8 cellular contexts compared by ENCODE assay signal in the genomic region with DNA sequence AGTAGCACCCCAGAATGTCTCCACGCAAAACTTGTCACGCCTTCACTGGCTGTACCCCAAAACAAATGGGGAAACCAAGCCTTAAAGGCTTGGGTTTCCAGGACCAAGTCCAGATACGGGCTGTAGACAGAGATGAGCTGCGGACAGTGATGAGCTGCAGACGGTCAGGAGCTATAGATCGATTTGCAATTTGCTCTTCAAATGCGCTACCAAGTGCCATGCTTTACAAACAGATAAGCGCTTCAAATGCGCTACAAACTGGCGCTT. TPM values are rescaled to one million over a fixed set of nuclear protein-coding genes. Genes with fewer than 3 reads are reported as not detected.
DNase-seq lines count a peak whose midpoint lies in the region; ATAC-seq lines count a peak whose summit lies in the region.

No MANE protein-coding gene starts in this region.

- H3K4me1 ChIP-seq in stomach smooth muscle (ENCODE audit: control insufficient read depth, insufficient read depth, low read length) = peaks cover 3% of the 10 kb centered on the region

- H3K4me1 Mint-ChIP-seq in activated T-helper 2 cell treated with anti-CD3 and anti-CD28 coated beads, Interferon-gamma antibody, Interleukin-2, Interleukin-4, amounts not matched to agents 10 μg/mL and 5 μg/mL and 100 μg/mL, durations not matched to agents 14 hours and 24 hours and 36 hours (ENCODE audit: low read depth) = peaks cover 18% of the 10 kb centered on the region

- intact Hi-C loops in activated T-helper 2 cell treated with anti-CD3 and anti-CD28 coated beads, Interferon-gamma antibody, Interleukin-2, Interleukin-4, amounts not matched to agents 10 μg/mL and 5 μg/mL and 100 μg/mL, durations not matched to agents 14 hours and 24 hours and 36 hours (cut with micrococcal nuclease) = loop anchor here (2.0 to 5.0 kb wide), 4 partner anchors 146 to 821 kb away; no protein-coding TSS in a partner anchor

- DNase-seq in NCI-H526 treated with DMSO at 0.1 percent for 48 hours (lab: John Stamatoyannopoulos, UW) = peak; percentile 44
- no peak for DNase-seq in NCI-H526 (lab: John Stamatoyannopoulos, UW)
- no peak for DNase-seq in activated T-helper 2 cell treated with anti-CD3 and anti-CD28 coated beads, Interferon-gamma antibody, Interleukin-2, Interleukin-4, amounts not matched to agents 10 μg/mL and 5 μg/mL and 100 μg/mL, durations not matched to agents 14 hours and 24 hours and 36 hours (ENCODE audit: low spot score)
- peak; percentile 47 for DNase-seq in inferior parietal cortex (ENCODE audit: extremely low spot score)
- DNase-seq in NCI-H1417 treated with DMSO at 0.1 percent for 48 hours (lab: John Stamatoyannopoulos, UW) = no peak

- H3K27ac ChIP-seq in stomach smooth muscle (ENCODE audit: low read length) = no peak overlapping the region

- no peaks in the 10 kb centered on the region for H3K36me3 Mint-ChIP-seq in activated T-helper 2 cell treated with anti-CD3 and anti-CD28 coated beads, Interferon-gamma antibody, Interleukin-2, Interleukin-4, amounts not matched to agents 10 μg/mL and 5 μg/mL and 100 μg/mL, durations not matched to agents 14 hours and 24 hours and 36 hours (ENCODE audit: low read depth)

- ATAC-seq in GM18870 (IDR thresholded peaks at IDR 0.05; ENCODE audit: unreplicated experiment) (no peak), HG03460 (IDR thresholded peaks at IDR 0.05; ENCODE audit: unreplicated experiment) (no peak)

- peak overlapping the region; percentile 70 to 90 for H3K4me3 ChIP-seq in stomach smooth muscle (ENCODE audit: low read length in 2 of 2)

- H3K4me3 Mint-ChIP-seq in activated T-helper 2 cell treated with anti-CD3 and anti-CD28 coated beads, Interferon-gamma antibody, Interleukin-2, Interleukin-4, amounts not matched to agents 10 μg/mL and 5 μg/mL and 100 μg/mL, durations not matched to agents 14 hours and 24 hours and 36 hours (ENCODE audit: low read depth) = peak overlapping the region; percentile 82

- no peak overlapping the region for H3K27ac Mint-ChIP-seq in activated T-helper 2 cell treated with anti-CD3 and anti-CD28 coated beads, Interferon-gamma antibody, Interleukin-2, Interleukin-4, amounts not matched to agents 10 μg/mL and 5 μg/mL and 100 μg/mL, durations not matched to agents 14 hours and 24 hours and 36 hours

- no peaks in the 10 kb centered on the region for H3K36me3 ChIP-seq in stomach smooth muscle (ENCODE audit: control insufficient read depth in 2 of 2, insufficient read depth in 2 of 2, low read length in 2 of 2)

- H3K9ac ChIP-seq in stomach smooth muscle (ENCODE audit: low read length in 2 of 2) = no peak overlapping the region

- no peaks in the 10 kb centered on the region for H3K9me3 ChIP-seq in stomach smooth muscle (ENCODE audit: control insufficient read depth in 2 of 2, low read length in 2 of 2)

- H3K27me3 ChIP-seq in stomach smooth muscle (ENCODE audit: control insufficient read depth in 1 of 2, insufficient read depth in 2 of 2, low read length in 2 of 2) = no peaks in the 10 kb centered on the region

- peaks cover 32% of the 10 kb centered on the region for H3K27me3 Mint-ChIP-seq in activated T-helper 2 cell treated with anti-CD3 and anti-CD28 coated beads, Interferon-gamma antibody, Interleukin-2, Interleukin-4, amounts not matched to agents 10 μg/mL and 5 μg/mL and 100 μg/mL, durations not matched to agents 14 hours and 24 hours and 36 hours (ENCODE audit: low read depth)

- H3K9me3 Mint-ChIP-seq in activated T-helper 2 cell treated with anti-CD3 and anti-CD28 coated beads, Interferon-gamma antibody, Interleukin-2, Interleukin-4, amounts not matched to agents 10 μg/mL and 5 μg/mL and 100 μg/mL, durations not matched to agents 14 hours and 24 hours and 36 hours = no peaks in the 10 kb centered on the region

RNA-seq across cellular contexts. Expression of a gene that starts 0.7 kb away (rescaled TPM):
- total RNA-seq in activated T-helper 2 cell treated with anti-CD3 and anti-CD28 coated beads, Interferon-gamma antibody, Interleukin-2, Interleukin-4, amounts not matched to agents 10 μg/mL and 5 μg/mL and 100 μg/mL, durations not matched to agents 14 hours and 24 hours and 36 hours = 2.0 and 2.5 TPM in 2 replicates

Comparison
In these comparisons a context has a peak if more than half of its experiments do, and no peak if none do; other contexts are left out.
1. DNase-seq: peak in NCI-H526 treated with DMSO at 0.1 percent for 48 hours (single experiment) and inferior parietal cortex (single experiment); none in NCI-H526 (0 of 2), activated T-helper 2 cell treated with anti-CD3 and anti-CD28 coated beads, Interferon-gamma antibody, Interleukin-2, Interleukin-4, amounts not matched to agents 10 μg/mL and 5 μg/mL and 100 μg/mL, durations not matched to agents 14 hours and 24 hours and 36 hours (single experiment) and NCI-H1417 treated with DMSO at 0.1 percent for 48 hours (single experiment).